Comparison of ENCODE assay signal across 1 cellular context in the genomic region with DNA sequence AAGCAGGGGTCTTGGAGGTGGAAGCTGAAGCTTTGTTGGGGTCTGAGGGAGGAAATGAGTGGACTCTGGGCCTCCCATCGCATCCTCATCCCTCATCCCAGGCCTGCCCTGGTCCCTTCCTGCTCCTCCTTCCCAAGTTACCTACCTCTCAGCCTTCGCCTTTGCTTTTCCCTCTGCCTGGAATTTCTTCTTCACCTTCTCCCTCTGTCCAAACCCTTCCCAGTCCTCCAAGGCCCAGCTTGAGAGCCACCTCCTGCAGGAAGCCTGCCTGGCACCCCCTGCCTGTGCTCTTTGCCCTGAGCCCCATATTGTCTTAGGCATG.
TF ChIP-seq lines count a peak whose summit lies in the region.

No MANE protein-coding gene starts in this region.

TF ChIP-seq in H1, 55 proteins besides CTCF, POLR2A, EP300 and RAD21:
- TF ChIP-seq EGR1 (IDR thresholded peaks at IDR 0.05; ENCODE audit: borderline replicate concordance, low read depth, low read length) = no peak
- TF ChIP-seq POLR2AphosphoS5 (IDR thresholded peaks at IDR 0.05; ENCODE audit: low read depth, low read length) = peak; percentile 76; the same call in 1 of the 2 replicates
